ENCODE assay signal across 15 cellular contexts in the genomic region with DNA sequence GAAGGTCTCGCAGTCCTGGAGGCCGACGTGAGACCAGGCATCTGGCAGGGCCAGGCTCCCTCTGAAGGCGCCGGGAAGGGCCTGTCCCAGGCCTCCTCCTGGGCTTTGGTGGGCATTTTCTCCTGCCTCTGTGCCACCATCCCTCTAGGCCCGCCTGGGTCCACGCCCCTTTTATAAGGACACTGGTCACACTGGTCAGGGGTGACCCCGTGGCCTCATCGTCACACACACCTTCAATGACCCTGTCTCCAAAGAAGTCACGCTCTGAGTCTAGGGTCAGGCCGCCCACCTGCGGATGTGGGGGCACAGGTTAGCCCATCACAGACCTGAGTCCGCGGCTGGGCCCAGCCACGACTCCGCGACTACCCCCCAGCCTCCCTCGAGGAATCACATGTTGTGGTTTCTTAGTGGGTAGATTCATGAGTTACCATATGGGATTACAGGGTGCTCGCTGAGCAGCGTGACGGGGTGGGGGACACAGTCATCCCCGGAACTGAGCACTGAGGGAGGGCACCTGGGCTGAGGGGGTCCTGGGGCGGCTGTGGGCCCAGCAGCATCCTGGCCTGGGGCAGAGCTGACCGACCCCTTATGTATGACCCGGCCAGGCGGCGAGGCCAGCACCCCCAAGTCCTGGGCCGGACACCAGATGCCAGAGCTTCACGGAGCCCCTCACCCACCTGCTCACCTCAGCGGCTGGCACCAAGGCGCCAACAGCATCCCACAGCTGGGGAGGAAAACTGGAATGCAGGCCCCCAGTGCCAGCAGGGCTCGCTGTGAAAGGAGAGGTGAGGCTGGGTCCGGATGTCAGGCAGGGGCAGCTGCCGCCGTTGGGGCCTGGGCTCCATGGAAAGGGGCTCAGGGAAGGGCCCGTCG.
DNase-seq lines count a peak whose midpoint lies in the region; ATAC-seq and TF ChIP-seq lines count a peak whose summit lies in the region.
"Had no signal": no experiment of that assay in that cellular context is flagged by ENCODE, and none has a peak within 500 bp of the region (broad histone marks: within the 10 kb centered on the region; RNA-seq: fewer than 3 reads in every experiment).

No MANE protein-coding gene starts in this region.

- no peaks in the 10 kb centered on the region; a peak in 2 of 22 replicates for H4K20me1 ChIP-seq in BLaER1 treated with 17β-estradiol and CSF1 and Interleukin-3, amounts not matched to agents 10 nM and 100 nM
- H4K20me1 ChIP-seq in Karpas-422 (ENCODE audit: insufficient read depth, low read depth, low read length), result no peaks in the 10 kb centered on the region

- peak overlapping the region; percentile 17 to 88 (median 56) for H3K4me2 ChIP-seq in BLaER1 treated with 17β-estradiol and CSF1 and Interleukin-3, amounts not matched to agents 10 nM and 100 nM
- H3K4me2 ChIP-seq in Karpas-422 (ENCODE audit: low read depth, low read length, poor library complexity, severe bottlenecking), result no peak overlapping the region

- H3K4me1 ChIP-seq in BLaER1 treated with 17β-estradiol and CSF1 and Interleukin-3, amounts not matched to agents 10 nM and 100 nM, result peaks cover 10 to 53% (median 21%) of the 10 kb centered on the region in 10 experiments
- H3K4me1 ChIP-seq in Karpas-422 (ENCODE audit: low read length) (no peaks in the 10 kb centered on the region), left lung (peaks cover 0 to 8% of the 10 kb centered on the region in 2 donors), psoas muscle (peaks cover 26% of the 10 kb centered on the region)

- H3K27me3 ChIP-seq in BLaER1 treated with 17β-estradiol and CSF1 and Interleukin-3, amounts not matched to agents 10 nM and 100 nM, result no peaks in the 10 kb centered on the region
- H3K27me3 ChIP-seq in Karpas-422 (ENCODE audit: low read length) (no peaks in the 10 kb centered on the region), left lung (no peaks in the 10 kb centered on the region), psoas muscle (ENCODE audit: insufficient read depth in 3 of 3, low read length in 2 of 3) (no peaks in the 10 kb centered on the region)

- intact Hi-C loops in left lung (cut with DNase I), result no loop called here
- intact Hi-C loops in psoas muscle (cut with DNase I), result loop anchor here in 1 of 2 donors (5.0 kb wide), 1 partner anchor 47 kb away; no protein-coding TSS in a partner anchor

- peak; percentile 27 for DNase-seq in Karpas-422
- peak; percentile 32 to 73 for DNase-seq in left lung
- DNase-seq in psoas muscle, result peak in 1 of 2 donors; percentile 44
- DNase-seq in superior temporal gyrus (ENCODE audit: extremely low spot score), result no peak
- no peak for DNase-seq in NCI-H1436 treated with DMSO at 0.1 percent for 48 hours (lab: John Stamatoyannopoulos, UW)
- no peak for DNase-seq in stimulated activated CD4-positive, alpha-beta T cell treated with anti-CD3 and anti-CD28 coated beads, Interleukin-2, amount 100 ng/mL, for 48 hours
- DNase-seq: activated CD4-positive, CD25-positive, alpha-beta regulatory T cell; central memory CD4-positive, alpha-beta T cell; Kasumi-1; naive B cell; NCI-H146; NCI-H226; NK-92 treated with Interleukin-12 subunit alpha and Interleukin-12 subunit beta, amount 100 ng/mL, for 24 hours; retina had no signal

- no peak overlapping the region for H2AFZ ChIP-seq in Karpas-422 (ENCODE audit: low read length)

- TF ChIP-seq CTCF in left lung (IDR thresholded peaks at IDR 0.05) (no peak), psoas muscle (IDR thresholded peaks at IDR 0.05) (no peak)

- no peak for ATAC-seq in left lung
- ATAC-seq in psoas muscle, result no peak

- peak overlapping the region in 2 of 11 experiments; percentile 68 to 77; a peak in 3 of 22 replicates for H3K9ac ChIP-seq in BLaER1 treated with 17β-estradiol and CSF1 and Interleukin-3, amounts not matched to agents 10 nM and 100 nM
- H3K9ac ChIP-seq in Karpas-422 (ENCODE audit: low read length), result no peak overlapping the region

- WGBS in psoas muscle, 3 donors, result 92 to 95% (median 95%) methylated on average over 32 to 37 of the region's 37 CpGs

- H3K36me3 ChIP-seq in BLaER1 treated with 17β-estradiol and CSF1 and Interleukin-3, amounts not matched to agents 10 nM and 100 nM, result no peaks in the 10 kb centered on the region
- H3K36me3 ChIP-seq in Karpas-422 (ENCODE audit: insufficient read depth, low read length) (no peaks in the 10 kb centered on the region), left lung (no peaks in the 10 kb centered on the region), psoas muscle (ENCODE audit: insufficient read depth in 1 of 2, low read depth in 1 of 2) (no peaks in the 10 kb centered on the region)

- H3K9me3 ChIP-seq in BLaER1 treated with 17β-estradiol and CSF1 and Interleukin-3, amounts not matched to agents 10 nM and 100 nM (replicated peaks in 1 of 11), result peaks cover 14 to 23% (median 18%) of the 10 kb centered on the region in 11 experiments
- H3K9me3 ChIP-seq in Karpas-422 (ENCODE audit: low read length), result no peaks in the 10 kb centered on the region
- no peaks in the 10 kb centered on the region for H3K9me3 ChIP-seq in left lung
- H3K9me3 ChIP-seq in psoas muscle, result no peaks in the 10 kb centered on the region

- H3K4me3 ChIP-seq in BLaER1 treated with 17β-estradiol and CSF1 and Interleukin-3, amounts not matched to agents 10 nM and 100 nM, result no peak overlapping the region
- H3K4me3 ChIP-seq in Karpas-422 (ENCODE audit: low read length) (no peak overlapping the region), left lung (no peak overlapping the region), psoas muscle (no peak overlapping the region)

- no peaks in the 10 kb centered on the region for H3K9me2 ChIP-seq in Karpas-422 (replicated peaks; ENCODE audit: insufficient read depth, low read length)

- no peaks in the 10 kb centered on the region for H3K79me2 ChIP-seq in Karpas-422 (ENCODE audit: low read length)

- H3K27ac ChIP-seq in BLaER1 treated with 17β-estradiol and CSF1 and Interleukin-3, amounts not matched to agents 10 nM and 100 nM, result peak overlapping the region in 3 of 11 experiments; percentile 65 to 94 (median 86); a peak in 6 of 22 replicates
- H3K27ac ChIP-seq in Karpas-422 (ENCODE audit: low read length), result no peak overlapping the region
- no peak overlapping the region for H3K27ac ChIP-seq in left lung
- H3K27ac ChIP-seq in psoas muscle, result peak overlapping the region; percentile 39

Comparison
In these comparisons a context has a peak if more than half of its experiments do, and no peak if none do; other contexts are left out.
1. DNase-seq: peak in Karpas-422 (single experiment) and left lung (2 of 2); none in superior temporal gyrus (single experiment), NCI-H1436 treated with DMSO at 0.1 percent for 48 hours (single experiment) and stimulated activated CD4-positive, alpha-beta T cell treated with anti-CD3 and anti-CD28 coated beads, Interleukin-2, amount 100 ng/mL, for 48 hours (0 of 2).